9 cellular contexts compared by ENCODE assay signal in the genomic region with DNA sequence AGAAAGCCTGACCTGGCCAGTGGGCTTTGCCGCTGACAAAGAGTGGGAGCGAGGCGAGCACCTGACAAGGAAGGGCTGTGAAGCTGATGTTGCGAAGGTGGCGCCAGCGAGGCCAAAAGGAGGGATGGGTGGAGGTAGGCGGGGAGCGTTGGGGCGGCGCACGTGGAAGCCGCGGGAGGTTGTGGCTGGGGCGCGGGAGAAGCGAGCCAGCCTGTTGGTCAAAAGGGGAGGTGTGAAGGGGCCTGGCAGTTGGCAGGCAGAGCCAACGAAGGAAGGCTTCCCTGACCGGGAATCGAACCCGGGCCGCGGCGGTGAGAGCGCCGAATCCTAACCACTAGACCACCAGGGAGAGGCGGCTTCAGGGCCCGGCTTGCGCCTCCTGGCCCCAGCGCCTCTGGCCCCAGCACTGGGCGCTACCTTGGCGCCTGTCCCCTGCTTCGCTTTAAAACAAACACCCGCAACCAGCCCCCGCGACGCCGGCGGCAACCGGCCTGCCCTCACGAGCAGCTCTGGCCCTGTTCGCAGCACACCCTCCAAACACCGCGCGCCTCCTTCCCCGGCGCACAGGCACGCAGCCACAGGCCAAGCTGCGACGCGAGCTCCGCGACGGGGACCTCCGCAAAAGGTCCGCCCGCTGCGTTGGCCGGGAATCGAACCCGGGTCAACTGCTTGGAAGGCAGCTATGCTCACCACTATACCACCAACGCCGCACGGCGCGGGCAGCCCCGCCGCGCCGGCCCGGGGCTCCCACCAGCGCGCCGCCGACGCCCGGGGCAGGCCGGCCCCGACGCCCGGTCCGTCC. TPM values are rescaled to one million over a fixed set of nuclear protein-coding genes. Genes with fewer than 3 reads are reported as not detected.
DNase-seq lines count a peak whose midpoint lies in the region; ATAC-seq lines count a peak whose summit lies in the region.
"Not testable (repeated sequence)": the region's sequence is repeated elsewhere in the genome, so short reads cannot be mapped to it uniquely, and the experiment has no call there.
"Had no signal": no experiment of that assay in that cellular context is flagged by ENCODE, and none has a peak within 500 bp of the region (broad histone marks: within the 10 kb centered on the region; RNA-seq: fewer than 3 reads in every experiment).

No MANE protein-coding gene starts in this region.

- H3K9me3 Mint-ChIP-seq in activated CD8-positive, alpha-beta T cell treated with anti-CD3 and anti-CD28 coated beads, Interleukin-2, amount 10 ng/mL, durations not matched to agents 7 days and 5 days (ENCODE audit: insufficient read depth); stimulated activated naive B cell treated with anti-CD40 and anti-IgM and Interleukin-4, amounts not matched to agents 10 μg/mL and 1 μg/mL and 100 μg/mL, for 72 hours: not testable (repeated sequence)

- not testable (repeated sequence) for H3K4me3 Mint-ChIP-seq in activated CD8-positive, alpha-beta T cell treated with anti-CD3 and anti-CD28 coated beads, Interleukin-2, amount 10 ng/mL, durations not matched to agents 7 days and 5 days; stimulated activated naive B cell treated with anti-CD40 and anti-IgM and Interleukin-4, amounts not matched to agents 10 μg/mL and 1 μg/mL and 100 μg/mL, for 72 hours

- not testable (repeated sequence) for H3K4me1 Mint-ChIP-seq in activated CD8-positive, alpha-beta T cell treated with anti-CD3 and anti-CD28 coated beads, Interleukin-2, amount 10 ng/mL, durations not matched to agents 7 days and 5 days (ENCODE audit: low read depth); stimulated activated naive B cell treated with anti-CD40 and anti-IgM and Interleukin-4, amounts not matched to agents 10 μg/mL and 1 μg/mL and 100 μg/mL, for 72 hours

- not testable (repeated sequence) for H3K4me1 ChIP-seq in right cardiac atrium (ENCODE audit: control insufficient read depth, insufficient read depth, low read length)

- POLR2A ChIA-PET in activated CD8-positive, alpha-beta T cell treated with anti-CD3 and anti-CD28 coated beads, Interleukin-2, amount 10 ng/mL, durations not matched to agents 7 days and 5 days (lab: Charles Lee), result not testable (repeated sequence)

- H3K4me3 ChIP-seq in right cardiac atrium (ENCODE audit: low read length), result not testable (repeated sequence)

- not testable (repeated sequence) for H3K27ac Mint-ChIP-seq in activated CD8-positive, alpha-beta T cell treated with anti-CD3 and anti-CD28 coated beads, Interleukin-2, amount 10 ng/mL, durations not matched to agents 7 days and 5 days; stimulated activated naive B cell treated with anti-CD40 and anti-IgM and Interleukin-4, amounts not matched to agents 10 μg/mL and 1 μg/mL and 100 μg/mL, for 72 hours

- not testable (repeated sequence) for DNase-seq in activated CD8-positive, alpha-beta T cell treated with anti-CD3 and anti-CD28 coated beads, Interleukin-2, amount 10 ng/mL, durations not matched to agents 7 days and 5 days; right cardiac atrium; stimulated activated naive B cell treated with anti-CD40 and anti-IgM and Interleukin-4, amounts not matched to agents 10 μg/mL and 1 μg/mL and 100 μg/mL, for 72 hours

- not testable (repeated sequence) for H3K9me3 ChIP-seq in right cardiac atrium (ENCODE audit: control insufficient read depth, low read length)

- not testable (repeated sequence) for H3K27me3 ChIP-seq in right cardiac atrium (ENCODE audit: control insufficient read depth, insufficient read depth)

- CTCF ChIA-PET in activated CD8-positive, alpha-beta T cell treated with anti-CD3 and anti-CD28 coated beads, Interleukin-2, amount 10 ng/mL, durations not matched to agents 7 days and 5 days (lab: Charles Lee), result not testable (repeated sequence)

- H3K36me3 Mint-ChIP-seq in activated CD8-positive, alpha-beta T cell treated with anti-CD3 and anti-CD28 coated beads, Interleukin-2, amount 10 ng/mL, durations not matched to agents 7 days and 5 days (ENCODE audit: low read depth); stimulated activated naive B cell treated with anti-CD40 and anti-IgM and Interleukin-4, amounts not matched to agents 10 μg/mL and 1 μg/mL and 100 μg/mL, for 72 hours: not testable (repeated sequence)

- not testable (repeated sequence) for H3K27ac ChIP-seq in right cardiac atrium (ENCODE audit: low read length)

- ATAC-seq in GM18511 (IDR thresholded peaks at IDR 0.05; ENCODE audit: unreplicated experiment) (peak; percentile 81), GM19438 (IDR thresholded peaks at IDR 0.05; ENCODE audit: low read depth, unreplicated experiment) (peak; percentile 80), GM21825 (IDR thresholded peaks at IDR 0.05; ENCODE audit: unreplicated experiment) (peak; percentile 57), HG03025 (IDR thresholded peaks at IDR 0.05; ENCODE audit: low FRiP score, unreplicated experiment) (peak; percentile 65), HG03457 (IDR thresholded peaks at IDR 0.05; ENCODE audit: unreplicated experiment) (peak; percentile 56), right cardiac atrium (peak; percentile 61 to 79)
- peak; percentile 45 for ATAC-seq in activated CD8-positive, alpha-beta T cell treated with anti-CD3 and anti-CD28 coated beads, Interleukin-2, amount 10 ng/mL, durations not matched to agents 7 days and 5 days
- ATAC-seq in stimulated activated naive B cell treated with anti-CD40 and anti-IgM and Interleukin-4, amounts not matched to agents 10 μg/mL and 1 μg/mL and 100 μg/mL, for 72 hours (replicated peaks), result peak; percentile 82 to 84

- H3K27me3 Mint-ChIP-seq in activated CD8-positive, alpha-beta T cell treated with anti-CD3 and anti-CD28 coated beads, Interleukin-2, amount 10 ng/mL, durations not matched to agents 7 days and 5 days (ENCODE audit: low read depth), result peaks cover 19% of the 10 kb centered on the region
- peaks cover 23 to 24% of the 10 kb centered on the region in 2 donors for H3K27me3 Mint-ChIP-seq in stimulated activated naive B cell treated with anti-CD40 and anti-IgM and Interleukin-4, amounts not matched to agents 10 μg/mL and 1 μg/mL and 100 μg/mL, for 72 hours

- WGBS in right cardiac atrium, result no CpG with 5 or more reads among the region's 81 CpGs

- intact Hi-C loops in right cardiac atrium (cut with DNase I), result not testable (repeated sequence)

RNA-seq across cellular contexts. Expression of a gene that starts 35.9 kb away (rescaled TPM):
- under 1 TPM in 1 of 2 experiments, not detected in 1; 0.21 TPM for total RNA-seq in activated CD8-positive, alpha-beta T cell treated with anti-CD3 and anti-CD28 coated beads, Interleukin-2, amount 10 ng/mL, durations not matched to agents 7 days and 5 days
- 10 to 100 TPM; 10.3 to 29.5 (median 19.7) TPM for total RNA-seq in right cardiac atrium
- polyA plus RNA-seq in right cardiac atrium, result 5.7 TPM
- total RNA-seq: activated CD8-positive, alpha-beta memory T cell treated with anti-CD3 and anti-CD28 coated beads for 36 hours had no signal

RNA-seq across cellular contexts. Expression of a gene that starts 55.0 kb away (rescaled TPM):
- total RNA-seq in activated CD8-positive, alpha-beta T cell treated with anti-CD3 and anti-CD28 coated beads, Interleukin-2, amount 10 ng/mL, durations not matched to agents 7 days and 5 days, result 1 to 10 TPM in 1 of 2 experiments, under 1 TPM in 1; 0.94 to 1.1 TPM
- 1 to 10 TPM in 3 of 4 donors, under 1 TPM in 1; 0.71 to 3.0 (median 2.1) TPM for total RNA-seq in right cardiac atrium
- polyA plus RNA-seq in right cardiac atrium, result 0.75 TPM

Comparison
In these comparisons a context has a peak if more than half of its experiments do, and no peak if none do; other contexts are left out.
1. RNA of a gene that starts 35.9 kb away (total RNA-seq): 10.3 to 29.5 TPM in right cardiac atrium; 0.21 TPM in activated CD8-positive, alpha-beta T cell treated with anti-CD3 and anti-CD28 coated beads, Interleukin-2, amount 10 ng/mL, durations not matched to agents 7 days and 5 days; every median in the first group is over 4 times any median in the second.
2. Peak in every context shown above with its lines, with median percentiles within 50 percentile points of each other: ATAC-seq.